Comparison of ENCODE assay signal across 32 cellular contexts in genomic region chr10:97798958-97799565, GRCh38. TPM values are rescaled to one million over a fixed set of nuclear protein-coding genes. Genes with fewer than 3 reads are reported as not detected.
DNase-seq lines count a peak whose midpoint lies in the region; ATAC-seq and TF ChIP-seq lines count a peak whose summit lies in the region.
"Had no signal": no experiment of that assay in that cellular context is flagged by ENCODE, and none has a peak within 500 bp of the region (broad histone marks: within the 10 kb centered on the region; RNA-seq: fewer than 3 reads in every experiment).

No MANE protein-coding gene starts in this region.

- peaks cover 14% of the 10 kb centered on the region for H3K27me3 ChIP-seq in WERI-Rb-1 (ENCODE audit: insufficient read depth, low read depth, severe bottlenecking)

- H3K9me3 Mint-ChIP-seq in natural killer cell = peaks cover 2 to 4% of the 10 kb centered on the region in 2 donors

- H3K27me3 Mint-ChIP-seq in natural killer cell (ENCODE audit: low read depth in 2 of 2) = peaks cover 0 to 8% of the 10 kb centered on the region in 2 donors

- H3K4me1 ChIP-seq in HEK293 (ENCODE audit: control insufficient read depth, insufficient read depth, low read length) = no peaks in the 10 kb centered on the region

- peaks cover 27 to 30% of the 10 kb centered on the region in 2 donors for H3K4me1 Mint-ChIP-seq in natural killer cell
- H3K4me1 Mint-ChIP-seq: B cell had no signal

- H3K27ac Mint-ChIP-seq in natural killer cell = peak overlapping the region; percentile 23 to 37
- H3K27ac Mint-ChIP-seq: B cell had no signal

- CTCF ChIA-PET in HEK293 (lab: Yijun Ruan, JAX) = interaction anchor here (0.7 to 13.9 kb wide), 2 partner anchors 13 to 71 kb away, joined by 10 to 167 read pairs; no protein-coding TSS in a partner anchor

- POLR2A ChIA-PET in HEK293 (lab: Yijun Ruan, JAX) = no interaction called here

- H3K27ac ChIP-seq in HEK293 (ENCODE audit: extremely low read depth, low read depth, low read length) (no peak overlapping the region), WERI-Rb-1 (no peak overlapping the region)
- H3K27ac ChIP-seq: 22Rv1, C4-2B, SK-N-MC had no signal

- intact Hi-C loops in natural killer cell (cut with micrococcal nuclease) = no loop called here

- TF ChIP-seq CTCF in HEK293 (tag by site-specific recombination; IDR thresholded peaks at IDR 0.05) (no peak), WERI-Rb-1 (IDR thresholded peaks at IDR 0.05; ENCODE audit: low read depth, low read length) (no peak), natural killer cell (IDR thresholded peaks at IDR 0.05) (no peak), foreskin fibroblast (IDR thresholded peaks at IDR 0.05; ENCODE audit: low read depth, low read length) (no peak)

- peaks cover 11% of the 10 kb centered on the region for H3K36me3 Mint-ChIP-seq in natural killer cell
- H3K36me3 Mint-ChIP-seq: CD8-positive, alpha-beta T cell had no signal

- no peak for ATAC-seq in natural killer cell
- ATAC-seq in HG03439 (IDR thresholded peaks at IDR 0.05; ENCODE audit: unreplicated experiment) = no peak
- ATAC-seq: CD8-positive, alpha-beta T cell; HepG2; Panc1 had no signal

- H3K4me3 Mint-ChIP-seq in natural killer cell = no peak overlapping the region
- H3K4me3 Mint-ChIP-seq: B cell; CD8-positive, alpha-beta T cell had no signal

- DNase-seq in NCI-H82 (lab: John Stamatoyannopoulos, UW) (peak; percentile 36), NCI-H82 treated with DMSO at 0.1 percent for 48 hours (lab: John Stamatoyannopoulos, UW; ENCODE audit: unreplicated experiment) (no peak), WERI-Rb-1 (peak; percentile 37), natural killer cell (no peak), NCI-H345 (lab: John Stamatoyannopoulos, UW) (no peak), foreskin fibroblast (no peak)
- DNase-seq: CD8-positive, alpha-beta T cell; DMS 273 treated with DMSO at 0.1 percent for 48 hours; DMS79 treated with DMSO at 0.1 percent for 48 hours; GF-D8; Kasumi-1; MV-4-11; NCI-H1105; NCI-H1436 treated with DMSO at 0.1 percent for 48 hours; NCI-H1930; NCI-H2107; NCI-H446; NCI-H524 treated with DMSO at 0.1 percent for 48 hours; NCI-H774; SIG-M5 had no signal

- H3K36me3 ChIP-seq in HEK293 (ENCODE audit: control insufficient read depth in 2 of 2, insufficient read depth in 1 of 2, low read length in 2 of 2) (no peaks in the 10 kb centered on the region), WERI-Rb-1 (no peaks in the 10 kb centered on the region)

- no peak overlapping the region for H3K4me3 ChIP-seq in HEK293 (ENCODE audit: low read depth, low read length)
- no peak overlapping the region for H3K4me3 ChIP-seq in WERI-Rb-1 (ENCODE audit: low read depth, low read length)
- no peak overlapping the region for H3K4me3 ChIP-seq in foreskin fibroblast (ENCODE audit: low read depth in 1 of 2, low read length in 2 of 2)
- H3K4me3 ChIP-seq: SK-N-MC had no signal

- H3K9me3 ChIP-seq in HEK293 (ENCODE audit: control insufficient read depth, insufficient read depth, low read depth, low read length) (no peaks in the 10 kb centered on the region; the same call in 1 of the 2 replicates), WERI-Rb-1 (ENCODE audit: severe bottlenecking) (peaks cover 25% of the 10 kb centered on the region)

TF ChIP-seq in HEK293, 187 proteins besides CTCF, POLR2A, EP300 and RAD21:
- TF ChIP-seq SETDB1 (IDR thresholded peaks at IDR 0.05; ENCODE audit: insufficient read length, low read length) = peak; percentile 37
- TF ChIP-seq ZNF660 (tag by site-specific recombination; IDR thresholded peaks at IDR 0.05) = no peak
- no peak for TF ChIP-seq ZNF664 (tag by site-specific recombination; IDR thresholded peaks at IDR 0.05)

RNA-seq across cellular contexts. Expression of gene SFRP5, which starts 27.3 kb away (rescaled TPM):
- not detected for total RNA-seq in natural killer cell
- total RNA-seq: B cell, H4, HT1080, MCF 10A, OCI-LY7 had no signal

RNA-seq across cellular contexts. Expression of gene GOLGA7B, which starts 50.6 kb away (rescaled TPM):
- total RNA-seq in natural killer cell = 1 to 10 TPM; 4.1 to 4.6 (median 4.1) TPM
- total RNA-seq: B cell, HepG2, MCF 10A had no signal

Comparison
In these comparisons a context has a peak if more than half of its experiments do, and no peak if none do; other contexts are left out.
1. DNase-seq: peak in NCI-H82 (single experiment) and WERI-Rb-1 (single experiment); none in NCI-H82 treated with DMSO at 0.1 percent for 48 hours (single experiment), natural killer cell (single experiment), NCI-H345 (single experiment) and foreskin fibroblast (0 of 2).